ENCODE assay signal across 8 cellular contexts in the genomic region with DNA sequence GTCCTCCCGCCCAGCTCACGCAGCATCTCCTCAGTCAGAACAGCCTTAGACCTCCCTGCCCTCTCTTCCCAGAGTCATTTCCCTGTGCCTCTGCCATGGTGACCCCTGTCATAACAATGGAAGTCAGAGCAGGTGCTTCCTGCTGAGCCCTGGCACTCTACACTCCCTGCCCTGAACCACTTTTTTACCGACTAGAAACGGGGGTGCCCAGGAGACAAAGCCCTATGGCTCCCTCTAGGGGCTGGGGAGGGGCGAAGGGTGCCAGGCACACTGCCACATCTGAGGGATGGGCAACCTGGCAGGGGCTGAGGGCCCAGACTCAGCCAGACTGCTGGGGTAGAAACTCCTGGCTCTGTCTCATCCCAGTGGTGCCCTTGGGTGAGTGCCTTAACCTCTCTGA. TPM values are rescaled to one million over a fixed set of nuclear protein-coding genes. Genes with fewer than 3 reads are reported as not detected.
DNase-seq lines count a peak whose midpoint lies in the region; ATAC-seq and TF ChIP-seq lines count a peak whose summit lies in the region.

No MANE protein-coding gene starts in this region.

- ATAC-seq in T-helper 17 cell (peak; percentile 79), GM21515 (IDR thresholded peaks at IDR 0.05; ENCODE audit: unreplicated experiment) (no peak), HG03039 (IDR thresholded peaks at IDR 0.05; ENCODE audit: unreplicated experiment) (no peak)

- H3K27ac Mint-ChIP-seq in T-helper 17 cell (no peak overlapping the region), chondrocyte (ENCODE audit: unreplicated experiment) (no peak overlapping the region)

- peaks cover 0 to 1% of the 10 kb centered on the region in 2 donors for H3K36me3 ChIP-seq in neuronal stem cell (replicated peaks in 1 of 2; ENCODE audit: control insufficient read depth in 2 of 2, insufficient read depth in 2 of 2, low read length in 2 of 2)

- H3K4me1 ChIP-seq in neuronal stem cell (ENCODE audit: control insufficient read depth in 2 of 2, insufficient read depth in 1 of 2, low read depth in 1 of 2, low read length in 2 of 2), result peaks cover 8 to 12% of the 10 kb centered on the region in 2 donors

- no peak overlapping the region for H3K4ac ChIP-seq in neuronal stem cell (ENCODE audit: low read length)

- H2BK5ac ChIP-seq in neuronal stem cell (ENCODE audit: low read length), result no peak overlapping the region

- H2AFZ ChIP-seq in neuronal stem cell (ENCODE audit: low read length), result no peak overlapping the region

- peak; percentile 69 for TF ChIP-seq CTCF in chondrocyte (IDR thresholded peaks at IDR 0.05)

- H3K27me3 Mint-ChIP-seq in T-helper 17 cell, result no peaks in the 10 kb centered on the region
- no peaks in the 10 kb centered on the region for H3K27me3 Mint-ChIP-seq in chondrocyte (ENCODE audit: low read depth)

- no peak overlapping the region for H4K8ac ChIP-seq in neuronal stem cell (ENCODE audit: low read depth, low read length)

- no peak overlapping the region for H3K18ac ChIP-seq in neuronal stem cell (ENCODE audit: low read length)

- no CpG with 5 or more reads among the region's 5 CpGs for WGBS in neuronal stem cell (ENCODE audit: extremely low coverage in 2 of 2, insufficient read length in 2 of 2, insufficient replicate concordance in 1 of 2), 2 donors

- H3K23ac ChIP-seq in neuronal stem cell (ENCODE audit: low read depth, low read length, poor library complexity), result peak overlapping the region; percentile 5

- H3K14ac ChIP-seq in neuronal stem cell (ENCODE audit: low read length), result no peak overlapping the region

- peaks cover 2 to 7% (median 4%) of the 10 kb centered on the region in 3 experiments for H3K27me3 ChIP-seq in neuronal stem cell (ENCODE audit: control insufficient read depth in 3 of 3, insufficient read depth in 3 of 3, low read depth in 1 of 3, low read length in 3 of 3)

- no peaks in the 10 kb centered on the region for H3K79me1 ChIP-seq in neuronal stem cell (ENCODE audit: low read depth, low read length)

- peak; percentile 64 for DNase-seq in DMS53 treated with DMSO at 0.1 percent for 48 hours (lab: John Stamatoyannopoulos, UW; ENCODE audit: unreplicated experiment)
- peak; percentile 56 to 67 for DNase-seq in Kasumi-1 (lab: John Stamatoyannopoulos, UW)
- peak in 1 of 3 donors; percentile 30 for DNase-seq in T-helper 17 cell
- DNase-seq in chondrocyte (ENCODE audit: low spot score), result no peak
- no peak for DNase-seq in neuronal stem cell (ENCODE audit: low spot score)
- DNase-seq in SIG-M5 (lab: John Stamatoyannopoulos, UW), result no peak

- H3K4me2 ChIP-seq in neuronal stem cell (ENCODE audit: insufficient read depth, low read length, poor library complexity, severe bottlenecking), result no peak overlapping the region

- H2BK15ac ChIP-seq in neuronal stem cell (ENCODE audit: low read length), result no peak overlapping the region

- no peak overlapping the region for H3K4me3 ChIP-seq in neuronal stem cell (ENCODE audit: low read length in 2 of 2)

- H3K4me1 Mint-ChIP-seq in T-helper 17 cell (peaks cover 31% of the 10 kb centered on the region), chondrocyte (ENCODE audit: low read depth) (peaks cover 21% of the 10 kb centered on the region)

- H2AK5ac ChIP-seq in neuronal stem cell (ENCODE audit: low read depth, low read length), result peak overlapping the region; percentile 53

- no peak overlapping the region for H2BK120ac ChIP-seq in neuronal stem cell (ENCODE audit: low read depth, low read length)

- H3K4me3 Mint-ChIP-seq in T-helper 17 cell (peak overlapping the region; percentile 41), chondrocyte (ENCODE audit: unreplicated experiment) (no peak overlapping the region)

- peaks cover 12% of the 10 kb centered on the region for H3K36me3 Mint-ChIP-seq in T-helper 17 cell (ENCODE audit: low read depth)
- H3K36me3 Mint-ChIP-seq in chondrocyte (ENCODE audit: low read depth), result no peaks in the 10 kb centered on the region

- H3K9me3 ChIP-seq in T-helper 17 cell (ENCODE audit: control insufficient read depth, low read length, poor library complexity, severe bottlenecking) (no peaks in the 10 kb centered on the region), neuronal stem cell (replicated peaks in 1 of 2; ENCODE audit: control insufficient read depth in 2 of 2, insufficient read depth in 1 of 2, low read depth in 1 of 2, low read length in 2 of 2) (no peaks in the 10 kb centered on the region)

- H4K91ac ChIP-seq in neuronal stem cell (ENCODE audit: low read depth, low read length, poor library complexity), result no peak overlapping the region

- peak overlapping the region; percentile 4 for H2BK12ac ChIP-seq in neuronal stem cell (ENCODE audit: low read length)

- H3K9me3 Mint-ChIP-seq in chondrocyte (ENCODE audit: low read depth), result no peaks in the 10 kb centered on the region

- no peak overlapping the region for H3K9ac ChIP-seq in neuronal stem cell (ENCODE audit: low read depth, low read length, poor library complexity)

- no peak overlapping the region for H3K27ac ChIP-seq in neuronal stem cell (replicated peaks; ENCODE audit: low read length)

RNA-seq across cellular contexts. Expression of gene ZNF574, which starts 16.4 kb away (rescaled TPM):
- total RNA-seq in T-helper 17 cell, result 10 to 100 TPM; 23.1 to 23.6 TPM
- total RNA-seq in chondrocyte, result 11.2 to 13.0 TPM (median 12.4 TPM) in 3 replicates
- polyA plus RNA-seq in neuronal stem cell (2013, experiment 1 of 2), result 13.3 TPM
- 13.5 TPM for polyA plus RNA-seq in neuronal stem cell (2013, experiment 2 of 2)

RNA-seq across cellular contexts. Expression of gene GRIK5, which starts 22.3 kb away (rescaled TPM):
- total RNA-seq in T-helper 17 cell, result under 1 TPM; 0.42 to 0.55 TPM
- total RNA-seq in chondrocyte, result 0.36 to 0.59 TPM (median 0.37 TPM) in 3 replicates
- polyA plus RNA-seq in neuronal stem cell (2013, experiment 1 of 2), result 21.6 TPM
- 21.7 TPM for polyA plus RNA-seq in neuronal stem cell (2013, experiment 2 of 2)

RNA-seq across cellular contexts. Expression of gene POU2F2, which starts 39.9 kb away (rescaled TPM):
- total RNA-seq in T-helper 17 cell (10 to 100 TPM; 24.5 to 42.7 TPM), chondrocyte (0.58 to 1.5 TPM (median 0.62 TPM) in 3 replicates)
- polyA plus RNA-seq in neuronal stem cell (2013, experiment 1 of 2), result 2.4 TPM
- polyA plus RNA-seq in neuronal stem cell (2013, experiment 2 of 2), result 2.5 TPM

Comparison
In these comparisons a context has a peak if more than half of its experiments do, and no peak if none do; other contexts are left out.
1. DNase-seq: peak in DMS53 treated with DMSO at 0.1 percent for 48 hours (single experiment) and Kasumi-1 (2 of 2); none in chondrocyte (single experiment), neuronal stem cell (single experiment) and SIG-M5 (single experiment).
2. RNA of gene POU2F2, which starts 39.9 kb away (total RNA-seq): 24.5 to 42.7 TPM in T-helper 17 cell; 0.58 to 1.5 TPM in chondrocyte; every median in the first group is over 10 times any median in the second.